ENCODE assay signal across 17 cellular contexts in the genomic region with DNA sequence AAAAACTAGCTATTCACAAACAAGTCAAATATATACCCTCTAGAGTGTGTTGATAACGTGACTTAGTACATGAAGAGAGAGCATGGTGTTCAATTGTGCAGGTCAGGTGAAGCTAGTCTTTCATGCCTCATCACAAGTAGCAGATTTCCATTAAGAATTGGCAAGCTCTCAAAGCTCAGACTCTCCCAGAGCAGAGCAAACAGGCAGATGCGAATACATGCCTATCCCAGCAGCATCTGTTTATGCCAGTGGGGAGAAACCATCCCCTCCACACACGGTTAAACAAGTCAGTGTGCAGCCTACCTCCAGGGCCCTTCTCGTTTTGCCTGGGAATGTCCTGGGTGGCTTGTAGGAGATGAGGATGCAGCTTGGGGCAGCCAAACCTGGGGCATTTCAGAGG.
A peak's percentile ranks its signal among the peaks of the same experiment; 100 is the strongest.
DNase-seq lines count a peak whose midpoint lies in the region; ATAC-seq and TF ChIP-seq lines count a peak whose summit lies in the region.
"Had no signal": no experiment of that assay in that cellular context is flagged by ENCODE, and none has a peak within 500 bp of the region (broad histone marks: within the 10 kb centered on the region; RNA-seq: fewer than 3 reads in every experiment).

No MANE protein-coding gene starts in this region.

- CTCF ChIA-PET in SK-N-SH (lab: Yijun Ruan, JAX), result interaction anchor here (0.9 to 1.3 kb wide), 2 partner anchors 15 to 27 kb away, joined by 3 to 4 read pairs; no protein-coding TSS in a partner anchor

- no peak for TF ChIP-seq CTCF in SK-N-SH (IDR thresholded peaks at IDR 0.05)
- TF ChIP-seq CTCF in ascending aorta (IDR thresholded peaks at IDR 0.05), result no peak

- POLR2A ChIA-PET in SK-N-SH (lab: Yijun Ruan, JAX), result no interaction called here

- no peak overlapping the region for H3K4me3 ChIP-seq in SK-N-SH (ENCODE audit: low read depth in 2 of 2, low read length in 1 of 2)
- no peak overlapping the region for H3K4me3 ChIP-seq in Karpas-422 (ENCODE audit: low read length)
- H3K4me3 ChIP-seq in ascending aorta, result no peak overlapping the region
- H3K4me3 ChIP-seq: body of pancreas, vagina had no signal

- H3K9me2 ChIP-seq in SK-N-SH (no peaks in the 10 kb centered on the region), Karpas-422 (replicated peaks; ENCODE audit: insufficient read depth, low read length) (no peaks in the 10 kb centered on the region)

- H3K4me1 ChIP-seq in SK-N-SH (ENCODE audit: control insufficient read depth in 1 of 2, insufficient read depth in 2 of 2, low read depth in 1 of 2, low read length in 1 of 2), result peaks cover 0 to 6% of the 10 kb centered on the region in 2 experiments; a peak in 1 of 4 replicates
- no peaks in the 10 kb centered on the region for H3K4me1 ChIP-seq in Karpas-422 (ENCODE audit: low read length)
- H3K4me1 ChIP-seq in ascending aorta, result no peaks in the 10 kb centered on the region
- H3K4me1 ChIP-seq: body of pancreas, vagina had no signal

- H3K36me3 ChIP-seq in SK-N-SH (replicated peaks in 1 of 2; ENCODE audit: control insufficient read depth in 1 of 2, insufficient read depth in 2 of 2, low read length in 1 of 2) (no peaks in the 10 kb centered on the region), Karpas-422 (ENCODE audit: insufficient read depth, low read length) (no peaks in the 10 kb centered on the region), ascending aorta (no peaks in the 10 kb centered on the region)
- H3K36me3 ChIP-seq: vagina had no signal

- no peaks in the 10 kb centered on the region for H4K20me1 ChIP-seq in SK-N-SH (ENCODE audit: insufficient read depth)
- H4K20me1 ChIP-seq in Karpas-422 (ENCODE audit: insufficient read depth, low read depth, low read length), result no peaks in the 10 kb centered on the region

- H3K9ac ChIP-seq in SK-N-SH (no peak overlapping the region), Karpas-422 (ENCODE audit: low read length) (no peak overlapping the region)

- WGBS in SK-N-SH (ENCODE audit: low lambda C conversion rate), result 48% methylated on average over 3 of the region's 4 CpGs

- peak in 1 of 2 experiments; percentile 65; a peak in 2 of 4 replicates for TF ChIP-seq EP300 in SK-N-SH (IDR thresholded peaks at IDR 0.05; ENCODE audit: borderline replicate concordance in 1 of 2, low read depth in 1 of 2, low read length in 1 of 2)

- H2AFZ ChIP-seq in SK-N-SH (ENCODE audit: low read depth), result no peak overlapping the region
- no peak overlapping the region for H2AFZ ChIP-seq in Karpas-422 (ENCODE audit: low read length)

- H3K9me3 ChIP-seq in SK-N-SH, result peaks cover 5% of the 10 kb centered on the region; the same call in 1 of the 2 replicates
- H3K9me3 ChIP-seq in Karpas-422 (ENCODE audit: low read length), result no peaks in the 10 kb centered on the region
- H3K9me3 ChIP-seq in ascending aorta, result no peaks in the 10 kb centered on the region
- H3K9me3 ChIP-seq: body of pancreas, vagina had no signal

- no peaks in the 10 kb centered on the region for H3F3A ChIP-seq in SK-N-SH (replicated peaks; ENCODE audit: insufficient read depth)

- TF ChIP-seq RAD21 in SK-N-SH (IDR thresholded peaks at IDR 0.05; ENCODE audit: low read length), result peak; percentile 26

- ATAC-seq in HG03025 (IDR thresholded peaks at IDR 0.05; ENCODE audit: low FRiP score, unreplicated experiment), result no peak
- ATAC-seq in GM21723 (IDR thresholded peaks at IDR 0.05; ENCODE audit: unreplicated experiment), result no peak
- ATAC-seq: body of pancreas, left lobe of liver had no signal

- H3K79me2 ChIP-seq in SK-N-SH (ENCODE audit: insufficient read depth), result no peaks in the 10 kb centered on the region
- H3K79me2 ChIP-seq in Karpas-422 (ENCODE audit: low read length), result no peaks in the 10 kb centered on the region

- H3K4me2 ChIP-seq in SK-N-SH, result no peak overlapping the region
- no peak overlapping the region for H3K4me2 ChIP-seq in Karpas-422 (ENCODE audit: low read depth, low read length, poor library complexity, severe bottlenecking)

- peak overlapping the region in 1 of 2 experiments; percentile 61; a peak in 2 of 4 replicates for H3K27ac ChIP-seq in SK-N-SH (ENCODE audit: low read depth in 2 of 2, low read length in 1 of 2)
- no peak overlapping the region for H3K27ac ChIP-seq in Karpas-422 (ENCODE audit: low read length)
- H3K27ac ChIP-seq in ascending aorta, result no peak overlapping the region
- H3K27ac ChIP-seq: body of pancreas, C4-2B, vagina had no signal

- DNase-seq in DMS53 treated with DMSO at 0.1 percent for 48 hours (lab: John Stamatoyannopoulos, UW; ENCODE audit: unreplicated experiment) (peak; percentile 37), NCI-H1694 treated with DMSO at 0.1 percent for 48 hours (lab: John Stamatoyannopoulos, UW) (peak; percentile 98), NCI-H345 (lab: John Stamatoyannopoulos, UW) (peak; percentile 98), SK-N-SH (peak; percentile 61), Karpas-422 (no peak), ascending aorta (ENCODE audit: low spot score in 2 of 2) (no peak)
- DNase-seq: activated naive CD8-positive, alpha-beta T cell treated with anti-CD3 and anti-CD28 coated beads, Interleukin-2, amount 10 ng/mL, durations not matched to agents 7 days and 5 days; body of pancreas; glutamatergic neuron; HFFc6; small intestine; stimulated activated CD4-positive, alpha-beta T cell treated with anti-CD3 and anti-CD28 coated beads, Interleukin-4, amount 100 ng/mL, for 24 hours had no signal

- no peaks in the 10 kb centered on the region for H3K27me3 ChIP-seq in SK-N-SH (ENCODE audit: insufficient read depth)
- H3K27me3 ChIP-seq in Karpas-422 (ENCODE audit: low read length), result no peaks in the 10 kb centered on the region
- H3K27me3 ChIP-seq in ascending aorta, result no peaks in the 10 kb centered on the region
- H3K27me3 ChIP-seq: body of pancreas, vagina had no signal

- intact Hi-C loops in ascending aorta (cut with DNase I), result no loop called here

TF ChIP-seq in SK-N-SH, 30 proteins besides CTCF, POLR2A, EP300 and RAD21:
- TF ChIP-seq MXI1 (IDR thresholded peaks at IDR 0.05; ENCODE audit: low read depth, low read length), result peak; percentile 52; the same call in 1 of the 2 replicates
- TF ChIP-seq, protein P1, sequence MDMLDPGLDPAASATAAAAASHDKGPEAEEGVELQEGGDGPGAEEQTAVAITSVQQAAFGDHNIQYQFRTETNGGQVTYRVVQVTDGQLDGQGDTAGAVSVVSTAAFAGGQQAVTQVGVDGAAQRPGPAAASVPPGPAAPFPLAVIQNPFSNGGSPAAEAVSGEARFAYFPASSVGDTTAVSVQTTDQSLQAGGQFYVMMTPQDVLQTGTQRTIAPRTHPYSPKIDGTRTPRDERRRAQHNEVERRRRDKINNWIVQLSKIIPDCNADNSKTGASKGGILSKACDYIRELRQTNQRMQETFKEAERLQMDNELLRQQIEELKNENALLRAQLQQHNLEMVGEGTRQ (IDR thresholded peaks at IDR 0.05; ENCODE audit: borderline replicate concordance, low read depth, low read length), result no peak
- TF ChIP-seq, protein P2, sequence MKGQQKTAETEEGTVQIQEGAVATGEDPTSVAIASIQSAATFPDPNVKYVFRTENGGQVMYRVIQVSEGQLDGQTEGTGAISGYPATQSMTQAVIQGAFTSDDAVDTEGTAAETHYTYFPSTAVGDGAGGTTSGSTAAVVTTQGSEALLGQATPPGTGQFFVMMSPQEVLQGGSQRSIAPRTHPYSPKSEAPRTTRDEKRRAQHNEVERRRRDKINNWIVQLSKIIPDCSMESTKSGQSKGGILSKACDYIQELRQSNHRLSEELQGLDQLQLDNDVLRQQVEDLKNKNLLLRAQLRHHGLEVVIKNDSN (IDR thresholded peaks at IDR 0.05; ENCODE audit: borderline replicate concordance, low read depth), result no peak
- TF ChIP-seq SMC3 (IDR thresholded peaks at IDR 0.05; ENCODE audit: low read depth, low read length), result no peak
- TF ChIP-seq POLR2AphosphoS5 (IDR thresholded peaks at IDR 0.05; ENCODE audit: low read depth, low read length), result no peak
- TF ChIP-seq, protein P3, sequence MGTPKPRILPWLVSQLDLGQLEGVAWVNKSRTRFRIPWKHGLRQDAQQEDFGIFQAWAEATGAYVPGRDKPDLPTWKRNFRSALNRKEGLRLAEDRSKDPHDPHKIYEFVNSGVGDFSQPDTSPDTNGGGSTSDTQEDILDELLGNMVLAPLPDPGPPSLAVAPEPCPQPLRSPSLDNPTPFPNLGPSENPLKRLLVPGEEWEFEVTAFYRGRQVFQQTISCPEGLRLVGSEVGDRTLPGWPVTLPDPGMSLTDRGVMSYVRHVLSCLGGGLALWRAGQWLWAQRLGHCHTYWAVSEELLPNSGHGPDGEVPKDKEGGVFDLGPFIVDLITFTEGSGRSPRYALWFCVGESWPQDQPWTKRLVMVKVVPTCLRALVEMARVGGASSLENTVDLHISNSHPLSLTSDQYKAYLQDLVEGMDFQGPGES (IDR thresholded peaks at IDR 0.05; ENCODE audit: low read depth, low read length), result no peak
- TF ChIP-seq GATA2 (CRISPR knock-in tag; IDR thresholded peaks at IDR 0.05), result peak; percentile 8; the same call in 1 of the 2 replicates
- no peak for TF ChIP-seq TEAD4 (IDR thresholded peaks at IDR 0.05; ENCODE audit: borderline replicate concordance, insufficient read depth)
- TF ChIP-seq, protein P4, sequence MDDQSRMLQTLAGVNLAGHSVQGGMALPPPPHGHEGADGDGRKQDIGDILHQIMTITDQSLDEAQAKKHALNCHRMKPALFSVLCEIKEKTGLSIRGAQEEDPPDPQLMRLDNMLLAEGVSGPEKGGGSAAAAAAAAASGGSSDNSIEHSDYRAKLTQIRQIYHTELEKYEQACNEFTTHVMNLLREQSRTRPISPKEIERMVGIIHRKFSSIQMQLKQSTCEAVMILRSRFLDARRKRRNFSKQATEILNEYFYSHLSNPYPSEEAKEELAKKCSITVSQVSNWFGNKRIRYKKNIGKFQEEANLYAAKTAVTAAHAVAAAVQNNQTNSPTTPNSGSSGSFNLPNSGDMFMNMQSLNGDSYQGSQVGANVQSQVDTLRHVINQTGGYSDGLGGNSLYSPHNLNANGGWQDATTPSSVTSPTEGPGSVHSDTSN (IDR thresholded peaks at IDR 0.05), result no peak
- TF ChIP-seq TAF1 (IDR thresholded peaks at IDR 0.05; ENCODE audit: borderline replicate concordance, low read depth, low read length), result no peak
- TF ChIP-seq RCOR1 (IDR thresholded peaks at IDR 0.05; ENCODE audit: low read length), result peak; percentile 73
- TF ChIP-seq CHD2 (IDR thresholded peaks at IDR 0.05; ENCODE audit: low read length, partially characterized antibody), result peak; percentile 47

Comparison
In these comparisons a context has a peak if more than half of its experiments do, and no peak if none do; other contexts are left out.
1. DNase-seq: peak in DMS53 treated with DMSO at 0.1 percent for 48 hours (single experiment), NCI-H1694 treated with DMSO at 0.1 percent for 48 hours (single experiment), NCI-H345 (single experiment) and SK-N-SH (single experiment); none in Karpas-422 (single experiment) and ascending aorta (0 of 2).